24 cellular contexts compared by ENCODE assay signal in genomic region chr2:129766594-129766993, GRCh38.
"Had no signal": no experiment of that assay in that cellular context is flagged by ENCODE, and none has a peak within 500 bp of the region (broad histone marks: within the 10 kb centered on the region; RNA-seq: fewer than 3 reads in every experiment).

No MANE protein-coding gene starts in this region.

- H3K36me3 ChIP-seq: adrenal gland, breast epithelium, esophagus squamous epithelium, lower lobe of right lung, prostate gland, stomach, upper lobe of left lung had no signal

- H3K9me3 Mint-ChIP-seq: activated T-helper 1 cell treated with anti-CD3 and anti-CD28 coated beads, Interleukin-12 subunit alpha, Interleukin-12 subunit beta, Interleukin-2, Interleukin-4 antibody, amounts not matched to agents 30 ng/mL and 10 ng/mL and 1 ng/mL, durations not matched to agents 14 hours and 24 hours and 36 hours; natural killer cell treated with Interleukin-12 subunit alpha and Interleukin-12 subunit beta and Interleukin-15 and Interleukin-18, amount 100 ng/mL, for 72 hours; WTC11 had no signal

- H3K4me2 ChIP-seq: hepatocyte had no signal

- H3K27me3 ChIP-seq: testis, upper lobe of left lung had no signal

- H3K4me1 ChIP-seq: adrenal gland, breast epithelium, esophagus squamous epithelium, lower lobe of right lung, prostate gland, stomach, testis, upper lobe of left lung had no signal

- H3K4me3 ChIP-seq: adrenal gland, breast epithelium, esophagus squamous epithelium, hepatocyte, lower lobe of right lung, prostate gland, skin epidermis, stomach, testis, upper lobe of left lung had no signal

- H3K79me2 ChIP-seq: hepatocyte had no signal

- H3K4me3 Mint-ChIP-seq: activated CD4-positive, alpha-beta T cell treated with anti-CD3 and anti-CD28 coated beads for 36 hours; activated T-helper 1 cell treated with anti-CD3 and anti-CD28 coated beads, Interleukin-12 subunit alpha, Interleukin-12 subunit beta, Interleukin-2, Interleukin-4 antibody, amounts not matched to agents 30 ng/mL and 10 ng/mL and 1 ng/mL, durations not matched to agents 14 hours and 24 hours and 36 hours; natural killer cell treated with Interleukin-12 subunit alpha and Interleukin-12 subunit beta and Interleukin-15 and Interleukin-18, amount 100 ng/mL, for 72 hours; WTC11 had no signal

- H3K27ac Mint-ChIP-seq: activated CD4-positive, alpha-beta T cell treated with anti-CD3 and anti-CD28 coated beads for 36 hours; activated naive CD4-positive, alpha-beta T cell treated with anti-CD3 and anti-CD28 coated beads, Interleukin-2, amount 50 U/mL, for 72 hours; activated T-helper 1 cell treated with anti-CD3 and anti-CD28 coated beads, Interleukin-12 subunit alpha, Interleukin-12 subunit beta, Interleukin-2, Interleukin-4 antibody, amounts not matched to agents 30 ng/mL and 10 ng/mL and 1 ng/mL, durations not matched to agents 14 hours and 24 hours and 36 hours; natural killer cell treated with Interleukin-12 subunit alpha and Interleukin-12 subunit beta and Interleukin-15 and Interleukin-18, amount 100 ng/mL, for 72 hours; WTC11 had no signal

- H3K27ac ChIP-seq: adrenal gland, breast epithelium, esophagus squamous epithelium, hepatocyte, lower lobe of right lung, prostate gland, skin epidermis, stomach, testis, upper lobe of left lung had no signal

- H3K36me3 Mint-ChIP-seq: activated naive CD4-positive, alpha-beta T cell treated with anti-CD3 and anti-CD28 coated beads, Interleukin-2, amount 50 U/mL, for 72 hours; natural killer cell treated with Interleukin-12 subunit alpha and Interleukin-12 subunit beta and Interleukin-15 and Interleukin-18, amount 100 ng/mL, for 72 hours; WTC11 had no signal

- H2AFZ ChIP-seq: hepatocyte had no signal

- H3K4me1 Mint-ChIP-seq: activated CD4-positive, alpha-beta T cell treated with anti-CD3 and anti-CD28 coated beads for 36 hours; WTC11 had no signal

- H3K9me3 ChIP-seq: adrenal gland, breast epithelium, esophagus squamous epithelium, lower lobe of right lung, prostate gland, stomach, testis, upper lobe of left lung had no signal

- H3K27me3 Mint-ChIP-seq: activated CD4-positive, alpha-beta T cell treated with anti-CD3 and anti-CD28 coated beads for 36 hours had no signal

- DNase-seq: activated CD4-positive, alpha-beta T cell treated with anti-CD3 and anti-CD28 coated beads for 36 hours; activated CD4-positive, alpha-beta T cell treated with anti-CD3 and anti-CD28 coated beads, Interleukin-2, amount 50 U/mL, for 48 hours; activated gamma-delta T cell treated with Interleukin-2 at 50 U/mL for 16 hours; activated T-cell treated with anti-CD3 and anti-CD28 coated beads for 4 hours; adrenal gland; cerebellar nuclear complex; cortex of kidney; effector CD4-positive, alpha-beta T cell; esophagus squamous epithelium; lower lobe of right lung; right cardiac atrium; stimulated activated CD4-positive, alpha-beta T cell treated with anti-CD3 and anti-CD28 coated beads, Interleukin-15, amount 100 ng/mL, for 24 hours; stimulated activated CD4-positive, alpha-beta T cell treated with anti-CD3 and anti-CD28 coated beads, Interleukin-2, amount 100 ng/mL, for 48 hours; stomach; testis had no signal
